Comparison of ENCODE assay signal across 17 cellular contexts in the genomic region with DNA sequence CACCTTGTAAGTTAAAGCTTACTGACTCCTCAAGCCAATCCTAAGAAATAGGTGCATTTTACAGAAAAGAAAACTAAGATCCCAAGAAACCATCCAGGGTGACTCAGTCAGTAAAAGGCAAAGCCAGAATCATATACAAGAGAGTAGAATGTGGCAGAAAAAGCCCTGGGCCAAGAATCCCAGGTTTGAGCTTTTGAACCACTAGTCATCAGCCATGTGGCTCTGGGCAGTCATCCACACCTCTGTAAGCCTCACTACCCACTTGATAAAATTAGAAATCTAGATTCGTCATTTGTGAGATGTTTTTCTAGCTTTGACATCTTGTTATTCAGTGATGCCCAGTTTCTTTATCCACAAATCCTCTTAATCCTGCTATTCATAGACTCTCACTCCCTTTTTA.
A peak's percentile ranks its signal among the peaks of the same experiment; 100 is the strongest.
DNase-seq lines count a peak whose midpoint lies in the region; ATAC-seq and TF ChIP-seq lines count a peak whose summit lies in the region.
"Had no signal": no experiment of that assay in that cellular context is flagged by ENCODE, and none has a peak within 500 bp of the region (broad histone marks: within the 10 kb centered on the region; RNA-seq: fewer than 3 reads in every experiment).

No MANE protein-coding gene starts in this region.

- H3K4me1 ChIP-seq in right atrium auricular region (peaks cover 0 to 8% of the 10 kb centered on the region in 2 donors), thoracic aorta (ENCODE audit: control insufficient read depth in 1 of 2, low read depth in 2 of 2) (peaks cover 4 to 25% of the 10 kb centered on the region in 2 donors)
- H3K4me1 ChIP-seq: BLaER1 treated with 17β-estradiol and CSF1 and Interleukin-3, amounts not matched to agents 10 nM and 100 nM; testis had no signal

- H3K36me3 Mint-ChIP-seq in HFFc6 (ENCODE audit: low read depth) (no peaks in the 10 kb centered on the region), T-cell (no peaks in the 10 kb centered on the region), immature natural killer cell (no peaks in the 10 kb centered on the region)

- H3K4me3 ChIP-seq in astrocyte of the cerebellum (ENCODE audit: low read depth, low read length) = no peak overlapping the region
- no peak overlapping the region for H3K4me3 ChIP-seq in right atrium auricular region
- no peak overlapping the region for H3K4me3 ChIP-seq in thoracic aorta
- H3K4me3 ChIP-seq: BLaER1 treated with 17β-estradiol and CSF1 and Interleukin-3, amounts not matched to agents 10 nM and 100 nM; testis had no signal

- TF ChIP-seq CTCF in HFFc6 (IDR thresholded peaks at IDR 0.05) = no peak
- no peak for TF ChIP-seq CTCF in astrocyte of the cerebellum (IDR thresholded peaks at IDR 0.05; ENCODE audit: low read depth, low read length, missing control alignments)
- no peak for TF ChIP-seq CTCF in right atrium auricular region (IDR thresholded peaks at IDR 0.05)
- no peak for TF ChIP-seq CTCF in thoracic aorta (IDR thresholded peaks at IDR 0.05)

- in situ Hi-C loops in astrocyte of the cerebellum (cut with HindIII; ENCODE audit: low sequenced_read_pairs) = no loop called here

- no peaks in the 10 kb centered on the region; the same call in none of the 2 replicates for H3K27me3 Mint-ChIP-seq in HFFc6 (ENCODE audit: insufficient read depth)
- H3K27me3 Mint-ChIP-seq in T-cell = peaks cover 0 to 5% of the 10 kb centered on the region in 2 donors
- H3K27me3 Mint-ChIP-seq in immature natural killer cell (ENCODE audit: low read depth in 3 of 3) = peaks cover 0 to 3% (median 2%) of the 10 kb centered on the region in 3 donors

- H3K4me3 Mint-ChIP-seq in HFFc6 (no peak overlapping the region), T-cell (no peak overlapping the region), immature natural killer cell (no peak overlapping the region)

- ATAC-seq in thoracic aorta (ENCODE audit: insufficient number of reproducible peaks, low FRiP score, low read depth) (no peak), T-cell (replicated peaks in 1 of 4) (no peak)

- H3K27ac Mint-ChIP-seq in HFFc6 (peak overlapping the region; percentile 27), T-cell (no peak overlapping the region), immature natural killer cell (no peak overlapping the region)

- H3K9me3 Mint-ChIP-seq in HFFc6 (no peaks in the 10 kb centered on the region), T-cell (no peaks in the 10 kb centered on the region), immature natural killer cell (peaks cover 0 to 2% (median 0%) of the 10 kb centered on the region in 6 donors)

- H3K36me3 ChIP-seq in right atrium auricular region (no peaks in the 10 kb centered on the region), thoracic aorta (no peaks in the 10 kb centered on the region)
- H3K36me3 ChIP-seq: BLaER1 treated with 17β-estradiol and CSF1 and Interleukin-3, amounts not matched to agents 10 nM and 100 nM had no signal

- CTCF ChIA-PET in T-cell (lab: Charles Lee) = no interaction called here

- H3K9me3 ChIP-seq in right atrium auricular region = no peaks in the 10 kb centered on the region
- H3K9me3 ChIP-seq in thoracic aorta = no peaks in the 10 kb centered on the region
- H3K9me3 ChIP-seq: BLaER1 treated with 17β-estradiol and CSF1 and Interleukin-3, amounts not matched to agents 10 nM and 100 nM; SK-N-SH; testis had no signal

- H3K27me3 ChIP-seq in right atrium auricular region (no peaks in the 10 kb centered on the region), thoracic aorta (replicated peaks; ENCODE audit: insufficient read depth) (no peaks in the 10 kb centered on the region)
- H3K27me3 ChIP-seq: BLaER1 treated with 17β-estradiol and CSF1 and Interleukin-3, amounts not matched to agents 10 nM and 100 nM; testis had no signal

- peaks cover 40% of the 10 kb centered on the region for H3K4me1 Mint-ChIP-seq in HFFc6 (ENCODE audit: low read depth)
- H3K4me1 Mint-ChIP-seq in T-cell = no peaks in the 10 kb centered on the region
- no peaks in the 10 kb centered on the region for H3K4me1 Mint-ChIP-seq in immature natural killer cell

- peak; percentile 56 for DNase-seq in HFFc6
- peak; percentile 66 for DNase-seq in astrocyte of the cerebellum (ENCODE audit: low read depth)
- no peak for DNase-seq in right atrium auricular region (ENCODE audit: low spot score)
- no peak for DNase-seq in thoracic aorta (ENCODE audit: low spot score)
- no peak for DNase-seq in T-cell
- DNase-seq in immature natural killer cell = no peak
- DNase-seq in stimulated activated CD4-positive, alpha-beta T cell treated with anti-CD3 and anti-CD28 coated beads, Interleukin-4, amount 100 ng/mL, for 1 hour = no peak
- DNase-seq: activated CD4-positive, alpha-beta T cell treated with anti-CD3 and anti-CD28 coated beads, Interleukin-2, amount 50 U/mL, for 1 hour; activated naive CD4-positive, alpha-beta T cell treated with anti-CD3 and anti-CD28 coated beads, Interleukin-2, amount 50 U/mL, for 16 hours; central memory CD4-positive, alpha-beta T cell; DMS 273 treated with DMSO at 0.1 percent for 48 hours; NCI-H2029; NCI-H526; retina; SK-N-SH; testis had no signal

- H3K27ac ChIP-seq in right atrium auricular region = peak overlapping the region; percentile 43 to 83
- H3K27ac ChIP-seq in thoracic aorta = peak overlapping the region; percentile 50 to 63
- H3K27ac ChIP-seq: BLaER1 treated with 17β-estradiol and CSF1 and Interleukin-3, amounts not matched to agents 10 nM and 100 nM; testis had no signal

- POLR2A ChIA-PET in T-cell (lab: Charles Lee) = no interaction called here

Comparison
In these comparisons a context has a peak if more than half of its experiments do, and no peak if none do; other contexts are left out.
1. DNase-seq: peak in HFFc6 (single experiment) and astrocyte of the cerebellum (single experiment); none in right atrium auricular region (single experiment), thoracic aorta (single experiment), T-cell (0 of 34), immature natural killer cell (0 of 3) and stimulated activated CD4-positive, alpha-beta T cell treated with anti-CD3 and anti-CD28 coated beads, Interleukin-4, amount 100 ng/mL, for 1 hour (single experiment).